ENCODE assay signal across 8 cellular contexts in genomic region chr1:160544647-160545046, GRCh38. TPM values are rescaled to one million over a fixed set of nuclear protein-coding genes. Genes with fewer than 3 reads are reported as not detected.
DNase-seq lines count a peak whose midpoint lies in the region; ATAC-seq and TF ChIP-seq lines count a peak whose summit lies in the region.

No MANE protein-coding gene starts in this region.

- ATAC-seq in Right ventricle myocardium superior (ENCODE audit: poor library complexity) (no peak), PC-3 (peak; percentile 79), GM18511 (IDR thresholded peaks at IDR 0.05; ENCODE audit: unreplicated experiment) (no peak)

- peaks cover 23% of the 10 kb centered on the region for H3K4me1 Mint-ChIP-seq in endodermal cell

- POLR2A ChIA-PET in PC-3 (lab: Charles Lee; ENCODE audit: unreplicated experiment), result no interaction called here

- H3K9ac ChIP-seq in PC-3 (ENCODE audit: low read length) (no peak overlapping the region), endodermal cell (ENCODE audit: extremely low read depth, low read length, poor library complexity, severe bottlenecking) (no peak overlapping the region)

- no peaks in the 10 kb centered on the region for H3K27me3 Mint-ChIP-seq in endodermal cell (ENCODE audit: insufficient read depth)

- TF ChIP-seq CTCF in cardiac muscle cell (IDR thresholded peaks at IDR 0.05; ENCODE audit: low read depth, low read length), result peak; percentile 53
- TF ChIP-seq CTCF in PC-3 (conservative IDR thresholded peaks at IDR 0.05; ENCODE audit: low read depth, low read length), result peak; percentile 72
- TF ChIP-seq CTCF in endodermal cell (conservative IDR thresholded peaks at IDR 0.05), result peak; percentile 74

- H3K27me3 ChIP-seq in cardiac muscle cell (no peaks in the 10 kb centered on the region), PC-3 (ENCODE audit: low read length) (peaks cover 55% of the 10 kb centered on the region), endodermal cell (ENCODE audit: control insufficient read depth, insufficient read depth, low read length, poor library complexity, severe bottlenecking) (no peaks in the 10 kb centered on the region)

- H3K4me3 Mint-ChIP-seq in endodermal cell, result no peak overlapping the region

- H3K4me3 ChIP-seq in cardiac muscle cell, result no peak overlapping the region
- no peak overlapping the region for H3K4me3 ChIP-seq in PC-3 (ENCODE audit: low read length)
- H3K4me3 ChIP-seq in endodermal cell (ENCODE audit: low read length), result no peak overlapping the region

- 100% methylated on average over 1 of the region's 1 CpG; no CpG with 5 or more reads in 1 of the 2 experiments for WGBS in endodermal cell (ENCODE audit: insufficient coverage in 1 of 2, insufficient read length in 1 of 2), 2 experiments

- 0 out of 2 replicates have a peak overlapping the region, but pooled peaks have one; percentile 15 for H2AFZ ChIP-seq in PC-3 (ENCODE audit: low read length)

- H4K20me1 ChIP-seq in PC-3 (ENCODE audit: low read length), result no peaks in the 10 kb centered on the region

- H3F3A ChIP-seq in PC-3 (ENCODE audit: low read length, unreplicated experiment), result no peaks in the 10 kb centered on the region

- peaks cover 14% of the 10 kb centered on the region for H3K4me1 ChIP-seq in cardiac muscle cell (ENCODE audit: low read depth)
- H3K4me1 ChIP-seq in PC-3 (ENCODE audit: insufficient read depth, low read length), result no peaks in the 10 kb centered on the region
- no peaks in the 10 kb centered on the region for H3K4me1 ChIP-seq in endodermal cell (ENCODE audit: control insufficient read depth, insufficient read depth, low read length)

- H3K36me3 ChIP-seq in cardiac muscle cell (no peaks in the 10 kb centered on the region), PC-3 (ENCODE audit: low read depth, low read length) (no peaks in the 10 kb centered on the region), endodermal cell (ENCODE audit: control insufficient read depth, insufficient read depth, low read length) (no peaks in the 10 kb centered on the region)

- H3K27ac ChIP-seq in cardiac muscle cell, result no peak overlapping the region
- no peak overlapping the region for H3K27ac ChIP-seq in PC-3 (ENCODE audit: low read length)
- H3K27ac ChIP-seq in endodermal cell (ENCODE audit: low read depth, low read length), result no peak overlapping the region

- BruUV-seq in PC-3 (replicated peaks; lab: Mats Ljungman, UMichigan), result no TSS peak

- DNase-seq in cardiac muscle cell (ENCODE audit: low read depth in 1 of 2, low spot score in 1 of 2) (peak in 1 of 2 donors; percentile 25), Right ventricle myocardium superior (no peak), PC-3 (peak; percentile 37), endodermal cell (no peak), mesenteric fat pad (ENCODE audit: low spot score) (no peak)
- DNase-seq in stimulated activated naive CD4-positive, alpha-beta T cell treated with Interleukin-2 at 50 U/mL for 16 hours (lab: John Stamatoyannopoulos, UW), result peak; percentile 18
- no peak for DNase-seq in activated CD4-positive, CD25-positive, alpha-beta regulatory T cell (lab: John Stamatoyannopoulos, UW)

- CTCF ChIA-PET in PC-3 (lab: Charles Lee), result interaction anchor here (0.9 kb wide), 1 partner anchor 18 kb away, joined by 4 read pairs; no protein-coding TSS in a partner anchor

- H3K79me2 ChIP-seq in PC-3 (ENCODE audit: low read length), result no peaks in the 10 kb centered on the region

- no peaks in the 10 kb centered on the region for H3K36me3 Mint-ChIP-seq in endodermal cell (ENCODE audit: low read depth)

- intact Hi-C loops in Right ventricle myocardium superior (cut with DNase I) (no loop called here), PC-3 (cut with micrococcal nuclease) (loop anchor here (2.0 kb wide), 1 partner anchor 62 kb away; no protein-coding TSS in a partner anchor)

- no peak overlapping the region for H3K27ac Mint-ChIP-seq in endodermal cell

- H3K9me2 ChIP-seq in PC-3 (replicated peaks; ENCODE audit: low read length), result no peaks in the 10 kb centered on the region

- H3K9me3 ChIP-seq in cardiac muscle cell (ENCODE audit: low read depth) (no peaks in the 10 kb centered on the region), PC-3 (ENCODE audit: low read length) (no peaks in the 10 kb centered on the region), endodermal cell (ENCODE audit: control insufficient read depth, low read length) (no peaks in the 10 kb centered on the region)

- no peak overlapping the region for H3K4me2 ChIP-seq in PC-3 (ENCODE audit: low read length)

- H3K9me3 Mint-ChIP-seq in endodermal cell, result no peaks in the 10 kb centered on the region

RNA-seq across cellular contexts. Expression of gene SLAMF6, which starts 21.6 kb away (rescaled TPM):
- total RNA-seq in cardiac muscle cell, result not detected in 2 replicates
- polyA plus RNA-seq in cardiac muscle cell, result not detected in 2 replicates
- 0.30 TPM for total RNA-seq in Right ventricle myocardium superior
- not detected in 2 replicates for total RNA-seq in PC-3 (2014; rRNA removed)
- total RNA-seq in endodermal cell, result not detected
- polyA plus RNA-seq in endodermal cell (2013, experiment 1 of 2), result not detected
- not detected for polyA plus RNA-seq in endodermal cell (2013, experiment 2 of 2)
- 1.2 TPM for total RNA-seq in mesenteric fat pad

RNA-seq across cellular contexts. Expression of gene CD84, which starts 34.6 kb away (rescaled TPM):
- total RNA-seq in cardiac muscle cell (not detected in 2 replicates), Right ventricle myocardium superior (2.5 TPM), PC-3 (2014; rRNA removed) (not detected in 2 replicates), endodermal cell (not detected), mesenteric fat pad (17.1 TPM)
- polyA plus RNA-seq in cardiac muscle cell, result not detected in 2 replicates
- not detected for polyA plus RNA-seq in endodermal cell (2013, experiment 1 of 2)
- polyA plus RNA-seq in endodermal cell (2013, experiment 2 of 2), result not detected

Comparison
In these comparisons a context has a peak if more than half of its experiments do, and no peak if none do; other contexts are left out.
1. DNase-seq: peak in PC-3 (single experiment) and stimulated activated naive CD4-positive, alpha-beta T cell treated with Interleukin-2 at 50 U/mL for 16 hours (single experiment); none in Right ventricle myocardium superior (single experiment), endodermal cell (single experiment), mesenteric fat pad (single experiment) and activated CD4-positive, CD25-positive, alpha-beta regulatory T cell (0 of 4).
2. Peak in every context shown above with its lines, with median percentiles within 50 percentile points of each other: CTCF ChIP-seq.